ENCODE assay signal across 1 cellular context in the genomic region with DNA sequence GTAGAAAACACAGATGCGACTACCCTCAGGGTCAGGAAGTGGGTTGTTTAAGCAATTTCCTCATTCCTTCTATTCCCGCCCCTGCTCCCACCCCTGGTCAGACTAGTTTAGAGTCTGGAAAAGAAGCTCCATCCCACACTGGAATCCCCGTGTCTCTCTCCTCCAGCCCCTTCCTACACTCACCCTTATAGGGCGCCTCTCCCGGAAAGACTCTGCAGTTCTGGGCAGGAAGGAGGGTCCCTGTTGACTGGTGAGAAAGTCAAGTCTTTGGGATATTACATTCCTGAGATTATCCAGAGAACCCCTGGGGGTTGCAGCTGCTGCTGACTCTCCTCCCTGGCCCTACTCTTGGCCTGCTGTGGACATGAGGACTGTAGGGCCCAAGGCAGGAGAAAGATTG.
TF ChIP-seq lines count a peak whose summit lies in the region.

No MANE protein-coding gene starts in this region.

TF ChIP-seq in SK-N-SH treated with all-trans-retinoic acid at 6 μM for 48 hours, 23 proteins besides CTCF, POLR2A, EP300 and RAD21 (continued from another document):
- TF ChIP-seq CREB5 (CRISPR knock-in tag; IDR thresholded peaks at IDR 0.05; ENCODE audit: low read depth): no peak
- TF ChIP-seq BACH2 (CRISPR knock-in tag; IDR thresholded peaks at IDR 0.05; ENCODE audit: borderline replicate concordance): no peak
- TF ChIP-seq POU6F1 (CRISPR knock-in tag; IDR thresholded peaks at IDR 0.05; ENCODE audit: borderline replicate concordance, low read depth): no peak
- TF ChIP-seq ZFP30 (CRISPR knock-in tag; IDR thresholded peaks at IDR 0.05): no peak
- TF ChIP-seq, protein P1, sequence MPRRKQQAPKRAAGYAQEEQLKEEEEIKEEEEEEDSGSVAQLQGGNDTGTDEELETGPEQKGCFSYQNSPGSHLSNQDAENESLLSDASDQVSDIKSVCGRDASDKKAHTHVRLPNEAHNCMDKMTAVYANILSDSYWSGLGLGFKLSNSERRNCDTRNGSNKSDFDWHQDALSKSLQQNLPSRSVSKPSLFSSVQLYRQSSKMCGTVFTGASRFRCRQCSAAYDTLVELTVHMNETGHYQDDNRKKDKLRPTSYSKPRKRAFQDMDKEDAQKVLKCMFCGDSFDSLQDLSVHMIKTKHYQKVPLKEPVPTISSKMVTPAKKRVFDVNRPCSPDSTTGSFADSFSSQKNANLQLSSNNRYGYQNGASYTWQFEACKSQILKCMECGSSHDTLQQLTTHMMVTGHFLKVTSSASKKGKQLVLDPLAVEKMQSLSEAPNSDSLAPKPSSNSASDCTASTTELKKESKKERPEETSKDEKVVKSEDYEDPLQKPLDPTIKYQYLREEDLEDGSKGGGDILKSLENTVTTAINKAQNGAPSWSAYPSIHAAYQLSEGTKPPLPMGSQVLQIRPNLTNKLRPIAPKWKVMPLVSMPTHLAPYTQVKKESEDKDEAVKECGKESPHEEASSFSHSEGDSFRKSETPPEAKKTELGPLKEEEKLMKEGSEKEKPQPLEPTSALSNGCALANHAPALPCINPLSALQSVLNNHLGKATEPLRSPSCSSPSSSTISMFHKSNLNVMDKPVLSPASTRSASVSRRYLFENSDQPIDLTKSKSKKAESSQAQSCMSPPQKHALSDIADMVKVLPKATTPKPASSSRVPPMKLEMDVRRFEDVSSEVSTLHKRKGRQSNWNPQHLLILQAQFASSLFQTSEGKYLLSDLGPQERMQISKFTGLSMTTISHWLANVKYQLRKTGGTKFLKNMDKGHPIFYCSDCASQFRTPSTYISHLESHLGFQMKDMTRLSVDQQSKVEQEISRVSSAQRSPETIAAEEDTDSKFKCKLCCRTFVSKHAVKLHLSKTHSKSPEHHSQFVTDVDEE (CRISPR knock-in tag; IDR thresholded peaks at IDR 0.05): no peak
- no peak for TF ChIP-seq PPARA (CRISPR knock-in tag; IDR thresholded peaks at IDR 0.05; ENCODE audit: borderline replicate concordance)
- no peak for TF ChIP-seq CSRNP3 (CRISPR knock-in tag; IDR thresholded peaks at IDR 0.05)
- TF ChIP-seq CSDC2 (CRISPR knock-in tag; IDR thresholded peaks at IDR 0.05): no peak
TF ChIP-seq in SK-N-SH treated with all-trans-retinoic acid at 6 μM for 48 hours: peak in this region for 0.
